19 cellular contexts compared by ENCODE assay signal in genomic region chr7:26646666-26647065, GRCh38.
DNase-seq lines count a peak whose midpoint lies in the region; ATAC-seq and TF ChIP-seq lines count a peak whose summit lies in the region.
"Had no signal": no experiment of that assay in that cellular context is flagged by ENCODE, and none has a peak within 500 bp of the region (broad histone marks: within the 10 kb centered on the region; RNA-seq: fewer than 3 reads in every experiment).

No MANE protein-coding gene starts in this region.

- peaks cover 26% of the 10 kb centered on the region for H3K4me1 ChIP-seq in PC-3 (ENCODE audit: insufficient read depth, low read length)
- H3K4me1 ChIP-seq in left lung: no peaks in the 10 kb centered on the region
- H3K4me1 ChIP-seq: BLaER1 treated with 17β-estradiol and CSF1 and Interleukin-3, amounts not matched to agents 10 nM and 100 nM had no signal

- no peaks in the 10 kb centered on the region for H3K9me3 ChIP-seq in PC-3 (ENCODE audit: low read length)
- H3K9me3 ChIP-seq in left lung: no peaks in the 10 kb centered on the region
- H3K9me3 ChIP-seq: A549; BLaER1 treated with 17β-estradiol and CSF1 and Interleukin-3, amounts not matched to agents 10 nM and 100 nM had no signal

- H3K27ac ChIP-seq in PC-3 (ENCODE audit: low read length) (no peak overlapping the region), left lung (no peak overlapping the region)
- H3K27ac ChIP-seq: A549; BLaER1 treated with 17β-estradiol and CSF1 and Interleukin-3, amounts not matched to agents 10 nM and 100 nM; GM23248; RWPE1 had no signal

- no peaks in the 10 kb centered on the region for H3F3A ChIP-seq in PC-3 (ENCODE audit: low read length, unreplicated experiment)

- H3K36me3 ChIP-seq in PC-3 (ENCODE audit: low read depth, low read length) (no peaks in the 10 kb centered on the region), left lung (no peaks in the 10 kb centered on the region)
- H3K36me3 ChIP-seq: BLaER1 treated with 17β-estradiol and CSF1 and Interleukin-3, amounts not matched to agents 10 nM and 100 nM had no signal

- POLR2A ChIA-PET in PC-3 (lab: Charles Lee; ENCODE audit: unreplicated experiment): no interaction called here

- CTCF ChIA-PET in PC-3 (lab: Charles Lee): no interaction called here

- no peak overlapping the region for H2AFZ ChIP-seq in PC-3 (ENCODE audit: low read length)
- H2AFZ ChIP-seq: GM23248 had no signal

- no peak overlapping the region for H3K4me2 ChIP-seq in PC-3 (ENCODE audit: low read length)
- H3K4me2 ChIP-seq: A549; BLaER1 treated with 17β-estradiol and CSF1 and Interleukin-3, amounts not matched to agents 10 nM and 100 nM had no signal

- H3K9me2 ChIP-seq in PC-3 (replicated peaks; ENCODE audit: low read length): no peaks in the 10 kb centered on the region

- no peaks in the 10 kb centered on the region for H3K27me3 ChIP-seq in PC-3 (ENCODE audit: low read length)
- H3K27me3 ChIP-seq in left lung: no peaks in the 10 kb centered on the region
- H3K27me3 ChIP-seq: BLaER1 treated with 17β-estradiol and CSF1 and Interleukin-3, amounts not matched to agents 10 nM and 100 nM had no signal

- H3K79me2 ChIP-seq in PC-3 (ENCODE audit: low read length): no peaks in the 10 kb centered on the region

- H3K4me3 ChIP-seq in PC-3 (ENCODE audit: low read length) (no peak overlapping the region), left lung (no peak overlapping the region)
- H3K4me3 ChIP-seq: A549; BLaER1 treated with 17β-estradiol and CSF1 and Interleukin-3, amounts not matched to agents 10 nM and 100 nM; GM23248 had no signal

- no peak overlapping the region for H3K9ac ChIP-seq in PC-3 (ENCODE audit: low read length)
- H3K9ac ChIP-seq: BLaER1 treated with 17β-estradiol and CSF1 and Interleukin-3, amounts not matched to agents 10 nM and 100 nM; GM23248 had no signal

- no peak for ATAC-seq in PC-3
- no peak for ATAC-seq in left lung
- ATAC-seq in HG03565 (IDR thresholded peaks at IDR 0.05; ENCODE audit: unreplicated experiment): no peak
- ATAC-seq: A549, HCT116, HepG2 had no signal

- no TSS peak for BruUV-seq in PC-3 (replicated peaks; lab: Mats Ljungman, UMichigan)

- peak; percentile 7 for DNase-seq in EH (ENCODE audit: low read depth)
- DNase-seq in PC-3: peak; percentile 53
- peak; percentile 8 for DNase-seq in glomerular visceral epithelial cell (ENCODE audit: extremely low spot score)
- DNase-seq in renal cortical epithelial cell (ENCODE audit: low read depth): peak; percentile 43
- no peak for DNase-seq in left lung
- no peak for DNase-seq in NCI-H1092 (lab: John Stamatoyannopoulos, UW)
- DNase-seq: CD8-positive, alpha-beta memory T cell; GM23248; KG1; NCI-H1694 treated with DMSO at 0.1 percent for 48 hours; NCI-H510A; NCI-H748 treated with DMSO at 0.1 percent for 48 hours; NK-92 treated with Interleukin-12 subunit alpha and Interleukin-12 subunit beta, amount 100 ng/mL, for 24 hours had no signal

- no peak for TF ChIP-seq CTCF in PC-3 (conservative IDR thresholded peaks at IDR 0.05; ENCODE audit: low read depth, low read length)
- no peak for TF ChIP-seq CTCF in left lung (IDR thresholded peaks at IDR 0.05)

- H4K20me1 ChIP-seq in PC-3 (ENCODE audit: low read length): no peaks in the 10 kb centered on the region
- H4K20me1 ChIP-seq: BLaER1 treated with 17β-estradiol and CSF1 and Interleukin-3, amounts not matched to agents 10 nM and 100 nM had no signal

- intact Hi-C loops in PC-3 (cut with micrococcal nuclease): loop anchor here (5.0 kb wide), 1 partner anchor 139 kb away; no protein-coding TSS in a partner anchor
- intact Hi-C loops in left lung (cut with DNase I): no loop called here

Comparison
In these comparisons a context has a peak if more than half of its experiments do, and no peak if none do; other contexts are left out.
1. DNase-seq: peak in EH (single experiment), PC-3 (single experiment), glomerular visceral epithelial cell (single experiment) and renal cortical epithelial cell (single experiment); none in left lung (0 of 2) and NCI-H1092 (single experiment).